8 cellular contexts compared by ENCODE assay signal in genomic region chr19:34254552-34255432, GRCh38. TPM values are rescaled to one million over a fixed set of nuclear protein-coding genes. Genes with fewer than 3 reads are reported as not detected.
DNase-seq lines count a peak whose midpoint lies in the region; ATAC-seq and TF ChIP-seq lines count a peak whose summit lies in the region.

A gene with protein sequence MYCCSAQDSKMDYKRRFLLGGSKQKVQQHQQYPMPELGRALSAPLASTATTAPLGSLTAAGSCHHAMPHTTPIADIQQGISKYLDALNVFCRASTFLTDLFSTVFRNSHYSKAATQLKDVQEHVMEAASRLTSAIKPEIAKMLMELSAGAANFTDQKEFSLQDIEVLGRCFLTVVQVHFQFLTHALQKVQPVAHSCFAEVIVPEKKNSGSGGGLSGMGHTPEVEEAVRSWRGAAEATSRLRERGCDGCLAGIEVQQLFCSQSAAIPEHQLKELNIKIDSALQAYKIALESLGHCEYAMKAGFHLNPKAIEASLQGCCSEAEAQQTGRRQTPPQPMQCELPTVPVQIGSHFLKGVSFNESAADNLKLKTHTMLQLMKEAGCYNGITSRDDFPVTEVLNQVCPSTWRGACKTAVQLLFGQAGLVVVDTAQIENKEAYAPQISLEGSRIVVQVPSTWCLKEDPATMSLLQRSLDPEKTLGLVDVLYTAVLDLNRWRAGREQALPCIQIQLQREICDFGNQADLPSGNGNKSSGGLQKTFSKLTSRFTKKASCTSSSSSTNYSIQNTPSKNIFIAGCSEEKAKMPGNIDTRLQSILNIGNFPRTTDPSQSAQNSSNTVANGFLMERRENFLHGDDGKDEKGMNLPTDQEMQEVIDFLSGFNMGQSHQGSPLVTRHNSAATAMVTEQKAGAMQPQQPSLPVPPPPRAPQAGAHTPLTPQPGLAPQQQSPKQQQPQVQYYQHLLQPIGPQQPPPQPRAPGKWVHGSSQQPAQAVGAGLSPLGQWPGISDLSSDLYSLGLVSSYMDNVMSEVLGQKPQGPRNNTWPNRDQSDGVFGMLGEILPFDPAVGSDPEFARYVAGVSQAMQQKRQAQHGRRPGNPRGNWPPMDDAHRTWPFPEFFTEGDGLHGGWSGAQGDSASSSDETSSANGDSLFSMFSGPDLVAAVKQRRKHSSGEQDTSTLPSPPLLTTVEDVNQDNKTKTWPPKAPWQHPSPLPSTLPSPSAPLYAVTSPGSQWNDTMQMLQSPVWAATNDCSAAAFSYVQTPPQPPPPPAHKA (N-terminal part only) (plus strand): TSS chr19:34254554. CDS start chr19:34300474, 45,920 bp downstream.

- H3K36me3 ChIP-seq in ES-I3 (ENCODE audit: insufficient read depth, low read length) (no peaks in the 10 kb centered on the region), WERI-Rb-1 (no peaks in the 10 kb centered on the region; the same call in none of the 2 replicates)

- H3K27me3 ChIP-seq in WERI-Rb-1 (ENCODE audit: insufficient read depth, low read depth, severe bottlenecking), result no peaks in the 10 kb centered on the region

- no peaks in the 10 kb centered on the region for H3K36me3 Mint-ChIP-seq in chondrocyte (ENCODE audit: low read depth)

- peak within 1 kb of the TSS; percentile 94 for H3K27ac Mint-ChIP-seq in chondrocyte (ENCODE audit: unreplicated experiment)

- peak within 1 kb of the TSS; percentile 87 for H3K9ac ChIP-seq in ES-I3 (ENCODE audit: low read depth, low read length)

- H3K4me1 ChIP-seq in ES-I3 (ENCODE audit: insufficient read depth, low read length), result no peaks in the 10 kb centered on the region; the same call in 1 of the 2 replicates

- H3K4me3 Mint-ChIP-seq in chondrocyte (ENCODE audit: unreplicated experiment), result peak within 1 kb of the TSS; percentile 87

- H3K9me3 ChIP-seq in ES-I3 (ENCODE audit: control insufficient read depth, insufficient read depth, low read length) (no peaks in the 10 kb centered on the region), WERI-Rb-1 (ENCODE audit: severe bottlenecking) (no peaks in the 10 kb centered on the region)

- H3K4me3 ChIP-seq in Jurkat, Clone E6-1 (ENCODE audit: low read length), result peak within 1 kb of the TSS; percentile 73
- peak within 1 kb of the TSS; percentile 85 for H3K4me3 ChIP-seq in WERI-Rb-1 (ENCODE audit: low read depth, low read length)

- no peaks in the 10 kb centered on the region for H3K9me3 Mint-ChIP-seq in chondrocyte (ENCODE audit: low read depth)

- TF ChIP-seq CTCF in WERI-Rb-1 (IDR thresholded peaks at IDR 0.05; ENCODE audit: low read depth, low read length), result no peak
- peak; percentile 12 for TF ChIP-seq CTCF in chondrocyte (IDR thresholded peaks at IDR 0.05)

- peak; percentile 77 for ATAC-seq in GM21717 (IDR thresholded peaks at IDR 0.05; ENCODE audit: unreplicated experiment)

- peak within 1 kb of the TSS; percentile 94 for H3K27ac ChIP-seq in WERI-Rb-1

- DNase-seq in Jurkat, Clone E6-1 (ENCODE audit: low read depth, low spot score), result no peak
- DNase-seq in WERI-Rb-1 (peak; percentile 41), chondrocyte (ENCODE audit: low spot score) (no peak), left kidney (ENCODE audit: low read depth, low spot score) (peak; percentile 82)
- peak; percentile 85 for DNase-seq in stimulated activated CD4-positive, alpha-beta T cell treated with anti-CD3 and anti-CD28 coated beads, Interleukin-4, amount 100 ng/mL, for 24 hours
- no peak for DNase-seq in NK-92 treated with Interleukin-12 subunit alpha and Interleukin-12 subunit beta, amount 100 ng/mL, for 24 hours (lab: John Stamatoyannopoulos, UW)

- H3K27me3 Mint-ChIP-seq in chondrocyte (ENCODE audit: low read depth), result no peaks in the 10 kb centered on the region

- H3K4me1 Mint-ChIP-seq in chondrocyte (ENCODE audit: low read depth), result peaks cover 33% of the 10 kb centered on the region

RNA-seq across cellular contexts. Expression of the gene that starts here (rescaled TPM):
- 8.0 TPM for polyA plus RNA-seq in Jurkat, Clone E6-1 (2012; ENCODE audit: insufficient read depth, insufficient read length)
- 23.3 to 35.4 TPM (median 24.4 TPM) in 3 replicates for total RNA-seq in chondrocyte

Comparison
In these comparisons a context has a peak if more than half of its experiments do, and no peak if none do; other contexts are left out.
1. DNase-seq: peak in WERI-Rb-1 (single experiment), left kidney (single experiment) and stimulated activated CD4-positive, alpha-beta T cell treated with anti-CD3 and anti-CD28 coated beads, Interleukin-4, amount 100 ng/mL, for 24 hours (single experiment); none in Jurkat, Clone E6-1 (single experiment), chondrocyte (single experiment) and NK-92 treated with Interleukin-12 subunit alpha and Interleukin-12 subunit beta, amount 100 ng/mL, for 24 hours (single experiment).